In genomic region chr7:131027287-131027773, GRCh38 we compare ENCODE assay signal across 1 cellular context.
TF ChIP-seq lines count a peak whose summit lies in the region.

No MANE protein-coding gene starts in this region.

TF ChIP-seq in GM12878, 131 proteins besides CTCF, POLR2A, EP300 and RAD21 (continued from another document):
- TF ChIP-seq TARDBP (IDR thresholded peaks at IDR 0.05; ENCODE audit: borderline replicate concordance): no peak
- no peak for TF ChIP-seq PKNOX1 (IDR thresholded peaks at IDR 0.05)
- TF ChIP-seq NR2F1 (conservative IDR thresholded peaks at IDR 0.05): no peak
- TF ChIP-seq CEBPZ (IDR thresholded peaks at IDR 0.05; ENCODE audit: low read depth, low read length): no peak
- 0 out of 2 replicates have a peak, but pooled peaks have one; percentile 8 for TF ChIP-seq NBN (IDR thresholded peaks at IDR 0.05)
- TF ChIP-seq IKZF1 (conservative IDR thresholded peaks at IDR 0.05): no peak
- TF ChIP-seq ATF2 (IDR thresholded peaks at IDR 0.05; ENCODE audit: low read length): peak; percentile 43; the same call in 1 of the 2 replicates
- no peak for TF ChIP-seq PAX5 (IDR thresholded peaks at IDR 0.05; ENCODE audit: borderline replicate concordance, low read depth, low read length)
- TF ChIP-seq REST (IDR thresholded peaks at IDR 0.05; ENCODE audit: low read depth, low read length): no peak
- peak; percentile 58 for TF ChIP-seq RUNX3 (IDR thresholded peaks at IDR 0.05; ENCODE audit: low read length)
- TF ChIP-seq HSF1 (IDR thresholded peaks at IDR 0.05; ENCODE audit: low read depth, low read length): no peak
- TF ChIP-seq BMI1 (IDR thresholded peaks at IDR 0.05; ENCODE audit: borderline replicate concordance): no peak
- no peak for TF ChIP-seq ZZZ3 (IDR thresholded peaks at IDR 0.05; ENCODE audit: control insufficient read depth, insufficient read length, low read depth)
- TF ChIP-seq SMARCA5 (IDR thresholded peaks at IDR 0.05): no peak
